In genomic region chr16:75127713-75128415, GRCh38 we compare ENCODE assay signal across 26 cellular contexts. TPM values are rescaled to one million over a fixed set of nuclear protein-coding genes. Genes with fewer than 3 reads are reported as not detected.
A peak's percentile ranks its signal among the peaks of the same experiment; 100 is the strongest.
DNase-seq lines count a peak whose midpoint lies in the region; ATAC-seq, FAIRE-seq and TF ChIP-seq lines count a peak whose summit lies in the region.
"Had no signal": no experiment of that assay in that cellular context is flagged by ENCODE, and none has a peak within 500 bp of the region (broad histone marks: within the 10 kb centered on the region; RNA-seq: fewer than 3 reads in every experiment).

No MANE protein-coding gene starts in this region.

- peaks cover 9% of the 10 kb centered on the region for H3K9me3 ChIP-seq in HepG2 (ENCODE audit: low read length)
- no peaks in the 10 kb centered on the region for H3K9me3 ChIP-seq in right lobe of liver
- no peaks in the 10 kb centered on the region; the same call in none of the 2 replicates for H3K9me3 ChIP-seq in K562 (replicated peaks; ENCODE audit: control insufficient read depth, insufficient read depth, low read depth, low read length)
- H3K9me3 ChIP-seq: A549 had no signal

- H3K27ac ChIP-seq in HepG2 (ENCODE audit: extremely low read length, insufficient read depth, low read length), result no peak overlapping the region
- no peak overlapping the region for H3K27ac ChIP-seq in right lobe of liver
- no peak overlapping the region for H3K27ac ChIP-seq in K562 (ENCODE audit: extremely low read depth, low read depth, low read length)
- H3K27ac ChIP-seq: 22Rv1; A549; BLaER1 treated with 17β-estradiol and CSF1 and Interleukin-3, amounts not matched to agents 10 nM and 100 nM; C4-2B had no signal

- WGBS in HepG2 (ENCODE audit: low lambda C conversion rate), result 54% methylated on average over 4 of the region's 4 CpGs
- WGBS in right lobe of liver (ENCODE audit: insufficient coverage, low coverage, low lambda C conversion rate, missing lambda C conversion rate), result 42% methylated on average over 4 of the region's 4 CpGs
- WGBS in K562 (ENCODE audit: insufficient coverage, low coverage, missing lambda C conversion rate), result 17% methylated on average over 4 of the region's 4 CpGs

- CTCF ChIA-PET in HepG2 (lab: Yijun Ruan, JAX; ENCODE audit: low intra/inter-chr PET ratio, low total read pairs) (no interaction called here), K562 (lab: Yijun Ruan, JAX; ENCODE audit: low intra/inter-chr PET ratio) (no interaction called here)

- H3K4me1 ChIP-seq in HepG2 (ENCODE audit: insufficient read depth, low read length), result peaks cover 46% of the 10 kb centered on the region
- peaks cover 0 to 19% (median 0%) of the 10 kb centered on the region in 4 donors for H3K4me1 ChIP-seq in right lobe of liver
- peaks cover 4 to 7% of the 10 kb centered on the region in 2 experiments; a peak in 4 of 5 replicates for H3K4me1 ChIP-seq in K562 (replicated peaks in 1 of 2; ENCODE audit: control insufficient read depth in 2 of 2, insufficient read depth in 2 of 2, low read length in 2 of 2)
- H3K4me1 ChIP-seq: A549 had no signal

- ATAC-seq in HepG2, result no peak
- no peak for ATAC-seq in right lobe of liver
- ATAC-seq in K562, result no peak
- ATAC-seq: A549; CD8-positive, alpha-beta T cell; GM12878 had no signal

- no peak overlapping the region for H3K4me3 ChIP-seq in HepG2 (replicated peaks in 1 of 3; ENCODE audit: insufficient read depth in 1 of 3, low read depth in 2 of 3, low read length in 3 of 3)
- no peak overlapping the region for H3K4me3 ChIP-seq in right lobe of liver
- no peak overlapping the region for H3K4me3 ChIP-seq in K562
- H3K4me3 ChIP-seq: A549; BLaER1 treated with 17β-estradiol and CSF1 and Interleukin-3, amounts not matched to agents 10 nM and 100 nM; GM12878 had no signal

- H3K36me3 ChIP-seq in HepG2 (replicated peaks in 1 of 2; ENCODE audit: control insufficient read depth in 1 of 2, insufficient read depth in 2 of 2, low read length in 2 of 2) (peaks cover 4 to 15% of the 10 kb centered on the region in 2 experiments; a peak in 3 of 5 replicates), right lobe of liver (peaks cover 0 to 36% (median 7%) of the 10 kb centered on the region in 4 donors), K562 (ENCODE audit: control insufficient read depth, insufficient read depth, low read length) (no peaks in the 10 kb centered on the region)

- TF ChIP-seq POLR2A in HepG2 (IDR thresholded peaks at IDR 0.05; ENCODE audit: insufficient read depth in 1 of 2, low read depth in 2 of 2, low read length in 2 of 2), result no peak
- no peak for TF ChIP-seq POLR2A in right lobe of liver (IDR thresholded peaks at IDR 0.05)
- TF ChIP-seq POLR2A in K562 (conservative IDR thresholded peaks at IDR 0.05), result no peak

- in situ Hi-C loops in HepG2 (cut with HindIII; ENCODE audit: extremely low pct_ligation_motif_present, low pct_unique_long_range_greater_than_20kb) (no loop called here), K562 (cut with MboI) (loop anchor here (25.0 kb wide), 1 partner anchor 416 kb away; the partner anchor contains the start of gene MLKL)

- no peaks in the 10 kb centered on the region for H3K79me2 ChIP-seq in HepG2 (ENCODE audit: insufficient read depth, low read length)
- no peaks in the 10 kb centered on the region for H3K79me2 ChIP-seq in K562 (ENCODE audit: control insufficient read depth, insufficient read depth, low read length)

- TF ChIP-seq EP300 in HepG2 (IDR thresholded peaks at IDR 0.05; ENCODE audit: low read depth in 2 of 2, low read length in 2 of 2) (no peak), HepG2 (CRISPR knock-in tag; IDR thresholded peaks at IDR 0.05; ENCODE audit: borderline replicate concordance) (no peak), K562 (IDR thresholded peaks at IDR 0.05; ENCODE audit: low read length) (no peak)

- H3K27me3 ChIP-seq in HepG2 (ENCODE audit: control insufficient read depth in 1 of 2, insufficient read depth in 2 of 2, low read length in 2 of 2), result no peaks in the 10 kb centered on the region
- no peaks in the 10 kb centered on the region for H3K27me3 ChIP-seq in right lobe of liver
- no peaks in the 10 kb centered on the region; a peak in 1 of 5 replicates for H3K27me3 ChIP-seq in K562 (ENCODE audit: control insufficient read depth in 2 of 2, insufficient read depth in 2 of 2, low read length in 2 of 2)
- H3K27me3 ChIP-seq: BLaER1 treated with 17β-estradiol and CSF1 and Interleukin-3, amounts not matched to agents 10 nM and 100 nM had no signal

- TF ChIP-seq RAD21 in HepG2 (CRISPR knock-in tag; IDR thresholded peaks at IDR 0.05), result no peak
- no peak for TF ChIP-seq RAD21 in K562 (CRISPR knock-in tag; conservative IDR thresholded peaks at IDR 0.05 in 1 of 2, IDR thresholded peaks at IDR 0.05 in 1 of 2)

- H3K9me1 ChIP-seq in K562 (ENCODE audit: control insufficient read depth, insufficient read depth, low read length), result no peaks in the 10 kb centered on the region

- no peak for TF ChIP-seq CTCF in HepG2 (CRISPR knock-in tag; IDR thresholded peaks at IDR 0.05)
- no peak for TF ChIP-seq CTCF in right lobe of liver (IDR thresholded peaks at IDR 0.05)
- no peak for TF ChIP-seq CTCF in K562 (IDR thresholded peaks at IDR 0.05 in 2 of 3, conservative IDR thresholded peaks at IDR 0.05 in 1 of 3; ENCODE audit: insufficient read depth in 2 of 3, low read depth in 1 of 3, low read length in 3 of 3)

- H2AFZ ChIP-seq in HepG2 (ENCODE audit: low read length), result no peak overlapping the region
- no peak overlapping the region for H2AFZ ChIP-seq in K562 (ENCODE audit: low read depth, low read length)

- intact Hi-C loops in HepG2 (cut with micrococcal nuclease; ENCODE audit: unreplicated experiment) (loop anchor here (2.0 kb wide), 1 partner anchor 21 kb away; the partner anchor contains the start of gene ZFP1), right lobe of liver (cut with DNase I) (no loop called here), K562 (cut with micrococcal nuclease) (no loop called here)

- FAIRE-seq in HepG2 (lab: Jason Lieb, UNC) (no peak), K562 (lab: Jason Lieb, UNC) (no peak)
- FAIRE-seq: A549, GM12878, GM12892, GM18507, GM19239 had no signal

- DNase-seq in HepG2 (ENCODE audit: low spot score) (no peak), right lobe of liver (no peak), OCI-M1 (lab: John Stamatoyannopoulos, UW) (peak; percentile 31), K562 (ENCODE audit: extremely low read depth in 1 of 4, low spot score in 3 of 4) (no peak), medulla oblongata (ENCODE audit: extremely low spot score) (no peak), RPMI8226 (no peak)
- DNase-seq: AML-193; CD4-positive, alpha-beta T cell; CD8-positive, alpha-beta T cell; DMS 273 treated with DMSO at 0.1 percent for 48 hours; DMS153; DMS53; DMS79; DND-41; EL; GDM1 had no signal

- POLR2A ChIA-PET in HepG2 (lab: Yijun Ruan, JAX), result no interaction called here
- POLR2A ChIA-PET in K562 (lab: Yijun Ruan, JAX), result no interaction called here

- BruUV-seq in HepG2 (replicated peaks; lab: Mats Ljungman, UMichigan), result no TSS peak
- BruUV-seq in K562 (replicated peaks; lab: Mats Ljungman, UMichigan), result no TSS peak

- H4K20me1 ChIP-seq in HepG2 (ENCODE audit: insufficient read depth, low read length), result no peaks in the 10 kb centered on the region
- no peaks in the 10 kb centered on the region for H4K20me1 ChIP-seq in K562 (replicated peaks; ENCODE audit: control insufficient read depth, insufficient read depth, low read length)
- H4K20me1 ChIP-seq: BLaER1 treated with 17β-estradiol and CSF1 and Interleukin-3, amounts not matched to agents 10 nM and 100 nM had no signal

- no peak overlapping the region for H3K4me2 ChIP-seq in HepG2 (ENCODE audit: low read depth, low read length)
- H3K4me2 ChIP-seq in K562 (ENCODE audit: insufficient read depth, low read length), result no peak overlapping the region
- H3K4me2 ChIP-seq: A549; BLaER1 treated with 17β-estradiol and CSF1 and Interleukin-3, amounts not matched to agents 10 nM and 100 nM had no signal

- H3K9ac ChIP-seq in HepG2 (ENCODE audit: insufficient read depth, low read depth, low read length), result no peak overlapping the region
- no peak overlapping the region for H3K9ac ChIP-seq in K562 (ENCODE audit: insufficient read depth in 1 of 2, low read depth in 2 of 2, low read length in 2 of 2)
- H3K9ac ChIP-seq: BLaER1 treated with 17β-estradiol and CSF1 and Interleukin-3, amounts not matched to agents 10 nM and 100 nM had no signal

RNA-seq across cellular contexts. Expression of gene LDHD, which starts 11.3 kb away (rescaled TPM):
- total RNA-seq in HepG2 (2016; rRNA removed; fragmentation: Illumina TruSeq; extraction: Trizol) (9.1 and 9.3 TPM in 2 replicates), right lobe of liver (10 to 100 TPM; 62.9 to 98.5 (median 90.2) TPM), K562 (2014; rRNA removed) (0.33 and 0.73 TPM in 2 replicates), K562 (2014; rRNA removed; fragmentation: Illumina TruSeq; extraction: Trizol) (not detected in 2 replicates), K562 (2015; rRNA removed; fragmentation: Illumina TruSeq; extraction: Trizol) (0.19 and 0.40 TPM in 2 replicates), K562 (2021) (0.69 and 0.83 TPM in 2 replicates)
- 0.62 and 0.71 TPM in 2 replicates for total RNA-seq in HepG2 (2016; cell fraction: cytosol; rRNA removed; fragmentation: Illumina TruSeq; extraction: Trizol; ENCODE audit: low read depth)
- 8.4 and 10.2 TPM in 2 replicates for total RNA-seq in HepG2 (2016; cell fraction: insoluble cytoplasmic fraction; rRNA removed; fragmentation: Illumina TruSeq; extraction: Trizol)
- 1.7 and 2.0 TPM in 2 replicates for total RNA-seq in HepG2 (2016; cell fraction: membrane; rRNA removed; fragmentation: Illumina TruSeq; extraction: Trizol)
- 7.0 and 9.0 TPM in 2 replicates for total RNA-seq in HepG2 (2016; cell fraction: nucleus; rRNA removed; fragmentation: Illumina TruSeq; extraction: Trizol)
- polyA plus RNA-seq in HepG2 (2011; rRNA removed) (9.8 and 12.1 TPM in 2 replicates), K562 (2011; rRNA removed) (0.08 and 0.33 TPM in 2 replicates), K562 (2014; fragmentation: Illumina TruSeq; extraction: Trizol) (0.19 and 0.25 TPM in 2 replicates), K562 (2014; fragmentation: Nextera tagmentation; extraction: Ambion mirVana) (not detected), K562 (2014; rRNA removed) (0.39 and 0.86 TPM in 2 replicates)
- 7.9 and 13.1 TPM in 2 replicates for polyA plus RNA-seq in HepG2 (2011; cell fraction: cytosol; rRNA removed)
- 32.0 and 36.9 TPM in 2 replicates for polyA plus RNA-seq in HepG2 (2011; cell fraction: nucleus; rRNA removed)
- polyA plus RNA-seq in HepG2 (2012), result 5.5 and 7.8 TPM in 2 replicates
- 0.62 and 0.71 TPM in 2 replicates for polyA plus RNA-seq in HepG2 (2016; cell fraction: cytosol; fragmentation: Illumina TruSeq; extraction: Trizol; ENCODE audit: low read depth)
- 7.5 and 8.7 TPM in 2 replicates for polyA plus RNA-seq in HepG2 (2016; cell fraction: insoluble cytoplasmic fraction; fragmentation: Illumina TruSeq; extraction: Trizol; ENCODE audit: low read depth)
- 1.4 and 1.6 TPM in 2 replicates for polyA plus RNA-seq in HepG2 (2016; cell fraction: membrane; fragmentation: Illumina TruSeq; extraction: Trizol; ENCODE audit: low read depth)
- polyA plus RNA-seq in HepG2 (2016; cell fraction: nucleus; fragmentation: Illumina TruSeq; extraction: Trizol; ENCODE audit: insufficient read depth, low read depth), result 12.5 and 13.2 TPM in 2 replicates
- polyA minus RNA-seq in HepG2 (2011; rRNA and poly(A)+ RNA removed; ENCODE audit: low replicate concordance), result 0.56 and 16.0 TPM in 2 replicates
- polyA minus RNA-seq in HepG2 (2011; cell fraction: cytosol; rRNA and poly(A)+ RNA removed), result 5.1 and 5.6 TPM in 2 replicates
- 11.2 and 12.2 TPM in 2 replicates for polyA minus RNA-seq in HepG2 (2011; cell fraction: nucleus; rRNA and poly(A)+ RNA removed)
- 0.48 and 1.4 TPM in 2 replicates for total RNA-seq in K562 (2011; cell fraction: chromatin; rRNA removed; ENCODE audit: low replicate concordance)
- 1.7 and 3.0 TPM in 2 replicates for total RNA-seq in K562 (2011; cell fraction: nucleolus; rRNA removed)
- total RNA-seq in K562 (2011; cell fraction: nucleoplasm; rRNA removed), result 1.1 and 1.5 TPM in 2 replicates
- 0.21 and 1.0 TPM in 2 replicates for polyA plus RNA-seq in K562 (2011; cell fraction: cytosol; rRNA removed)
- 0.42 and 2.2 TPM in 2 replicates for polyA plus RNA-seq in K562 (2011; cell fraction: nucleus; rRNA removed)
- polyA plus RNA-seq in K562 (2012), result 0.61 and 0.93 TPM in 2 replicates
- 0.21 TPM in 1 of 2 replicates, not detected in the other for polyA minus RNA-seq in K562 (2011; rRNA and poly(A)+ RNA removed)
- not detected in 2 replicates for polyA minus RNA-seq in K562 (2011; cell fraction: cytosol; rRNA and poly(A)+ RNA removed)
- polyA minus RNA-seq in K562 (2011; cell fraction: nucleus; rRNA and poly(A)+ RNA removed), result 0.44 and 1.1 TPM in 2 replicates
- total RNA-seq: B cell; CD4-positive, alpha-beta T cell; CD8-positive, alpha-beta T cell; Daoy had no signal

RNA-seq across cellular contexts. Expression of gene ZFP1, which starts 20.5 kb away (rescaled TPM):
- total RNA-seq in HepG2 (2016; rRNA removed; fragmentation: Illumina TruSeq; extraction: Trizol), result 14.0 and 18.8 TPM in 2 replicates
- 2.3 TPM in 2 replicates for total RNA-seq in HepG2 (2016; cell fraction: cytosol; rRNA removed; fragmentation: Illumina TruSeq; extraction: Trizol; ENCODE audit: low read depth)
- 13.8 and 20.4 TPM in 2 replicates for total RNA-seq in HepG2 (2016; cell fraction: insoluble cytoplasmic fraction; rRNA removed; fragmentation: Illumina TruSeq; extraction: Trizol)
- total RNA-seq in HepG2 (2016; cell fraction: membrane; rRNA removed; fragmentation: Illumina TruSeq; extraction: Trizol), result 8.4 and 9.4 TPM in 2 replicates
- total RNA-seq in HepG2 (2016; cell fraction: nucleus; rRNA removed; fragmentation: Illumina TruSeq; extraction: Trizol), result 13.2 and 13.5 TPM in 2 replicates
- polyA plus RNA-seq in HepG2 (2011; rRNA removed), result 6.6 and 8.3 TPM in 2 replicates
- polyA plus RNA-seq in HepG2 (2011; cell fraction: cytosol; rRNA removed), result 3.6 and 6.5 TPM in 2 replicates
- polyA plus RNA-seq in HepG2 (2011; cell fraction: nucleus; rRNA removed), result 4.8 TPM in 2 replicates
- polyA plus RNA-seq in HepG2 (2012), result 9.9 and 11.6 TPM in 2 replicates
- polyA plus RNA-seq in HepG2 (2016; cell fraction: cytosol; fragmentation: Illumina TruSeq; extraction: Trizol; ENCODE audit: low read depth), result 0.85 and 1.1 TPM in 2 replicates
- polyA plus RNA-seq in HepG2 (2016; cell fraction: insoluble cytoplasmic fraction; fragmentation: Illumina TruSeq; extraction: Trizol; ENCODE audit: low read depth), result 14.9 and 16.4 TPM in 2 replicates
- 3.1 and 3.8 TPM in 2 replicates for polyA plus RNA-seq in HepG2 (2016; cell fraction: membrane; fragmentation: Illumina TruSeq; extraction: Trizol; ENCODE audit: low read depth)
- 13.5 and 13.6 TPM in 2 replicates for polyA plus RNA-seq in HepG2 (2016; cell fraction: nucleus; fragmentation: Illumina TruSeq; extraction: Trizol; ENCODE audit: insufficient read depth, low read depth)
- 9.0 and 12.5 TPM in 2 replicates for polyA minus RNA-seq in HepG2 (2011; rRNA and poly(A)+ RNA removed; ENCODE audit: low replicate concordance)
- polyA minus RNA-seq in HepG2 (2011; cell fraction: cytosol; rRNA and poly(A)+ RNA removed), result 14.7 and 14.8 TPM in 2 replicates
- 12.1 and 16.3 TPM in 2 replicates for polyA minus RNA-seq in HepG2 (2011; cell fraction: nucleus; rRNA and poly(A)+ RNA removed)
- 10 to 100 TPM in 3 of 6 experiments, 1 to 10 TPM in 3; 3.7 to 18.6 (median 9.3) TPM for total RNA-seq in right lobe of liver
- total RNA-seq in K562 (2011; cell fraction: chromatin; rRNA removed; ENCODE audit: low replicate concordance), result 4.7 and 12.9 TPM in 2 replicates
- total RNA-seq in K562 (2011; cell fraction: nucleolus; rRNA removed), result 5.0 and 6.2 TPM in 2 replicates
- 7.3 and 8.8 TPM in 2 replicates for total RNA-seq in K562 (2011; cell fraction: nucleoplasm; rRNA removed)
- total RNA-seq in K562 (2014; rRNA removed), result 9.3 and 10.4 TPM in 2 replicates
- total RNA-seq in K562 (2014; rRNA removed; fragmentation: Illumina TruSeq; extraction: Trizol), result 14.7 and 16.1 TPM in 2 replicates
- 13.7 and 14.0 TPM in 2 replicates for total RNA-seq in K562 (2015; rRNA removed; fragmentation: Illumina TruSeq; extraction: Trizol)
- 10.8 and 14.7 TPM in 2 replicates for total RNA-seq in K562 (2021)
- 10.8 and 13.3 TPM in 2 replicates for polyA plus RNA-seq in K562 (2011; rRNA removed)
- polyA plus RNA-seq in K562 (2011; cell fraction: cytosol; rRNA removed), result 2.9 and 4.8 TPM in 2 replicates
- polyA plus RNA-seq in K562 (2011; cell fraction: nucleus; rRNA removed), result 3.9 and 4.2 TPM in 2 replicates
- polyA plus RNA-seq in K562 (2012), result 5.4 and 6.8 TPM in 2 replicates
- 11.4 and 11.6 TPM in 2 replicates for polyA plus RNA-seq in K562 (2014; fragmentation: Illumina TruSeq; extraction: Trizol)
- polyA plus RNA-seq in K562 (2014; fragmentation: Nextera tagmentation; extraction: Ambion mirVana), result 1 to 10 TPM; 2.6 to 4.1 TPM
- polyA plus RNA-seq in K562 (2014; rRNA removed), result 5.2 and 6.5 TPM in 2 replicates
- 14.8 and 15.0 TPM in 2 replicates for polyA minus RNA-seq in K562 (2011; rRNA and poly(A)+ RNA removed)
- 10.2 and 12.6 TPM in 2 replicates for polyA minus RNA-seq in K562 (2011; cell fraction: cytosol; rRNA and poly(A)+ RNA removed)
- 5.3 and 7.8 TPM in 2 replicates for polyA minus RNA-seq in K562 (2011; cell fraction: nucleus; rRNA and poly(A)+ RNA removed)

Comparison
In these comparisons a context has a peak if more than half of its experiments do, and no peak if none do; other contexts are left out.
1. Of the 241 proteins assayed by ChIP-seq in both HepG2 and K562: peak only in HepG2: none; only in K562: ZSCAN29; in both: none; in neither: 238; mixed calls (peak in some experiments, not most) for 2.